In genomic region chr11:36361901-36362391, GRCh38 we compare ENCODE assay signal across 9 cellular contexts.
DNase-seq lines count a peak whose midpoint lies in the region; ATAC-seq, FAIRE-seq and TF ChIP-seq lines count a peak whose summit lies in the region.
"Had no signal": no experiment of that assay in that cellular context is flagged by ENCODE, and none has a peak within 500 bp of the region (broad histone marks: within the 10 kb centered on the region; RNA-seq: fewer than 3 reads in every experiment).

No MANE protein-coding gene starts in this region.

- TF ChIP-seq POLR2A in esophagus squamous epithelium (IDR thresholded peaks at IDR 0.05): no peak

- intact Hi-C loops in activated T-helper 2 cell treated with anti-CD3 and anti-CD28 coated beads, Interferon-gamma antibody, Interleukin-2, Interleukin-4, amounts not matched to agents 10 μg/mL and 5 μg/mL and 100 μg/mL, durations not matched to agents 14 hours and 24 hours and 36 hours (cut with micrococcal nuclease): no loop called here
- intact Hi-C loops in upper lobe of right lung (cut with DNase I) (no loop called here), esophagus squamous epithelium (cut with DNase I) (no loop called here)

- peak overlapping the region; percentile 50 for H3K4me3 Mint-ChIP-seq in activated T-cell treated with anti-CD3 and anti-CD28 coated beads, Interleukin-2, amount 50 U/mL, for 24 hours
- H3K4me3 Mint-ChIP-seq in activated T-helper 2 cell treated with anti-CD3 and anti-CD28 coated beads, Interferon-gamma antibody, Interleukin-2, Interleukin-4, amounts not matched to agents 10 μg/mL and 5 μg/mL and 100 μg/mL, durations not matched to agents 14 hours and 24 hours and 36 hours (ENCODE audit: low read depth): peak overlapping the region; percentile 31
- H3K4me3 Mint-ChIP-seq: CD4-positive, CD25-positive, alpha-beta regulatory T cell had no signal

- H3K36me3 ChIP-seq in upper lobe of right lung: no peaks in the 10 kb centered on the region
- H3K36me3 ChIP-seq in esophagus squamous epithelium: no peaks in the 10 kb centered on the region

- H3K9me3 ChIP-seq in iPS-18c (ENCODE audit: control insufficient read depth, insufficient read depth, low read length) (no peaks in the 10 kb centered on the region), upper lobe of right lung (no peaks in the 10 kb centered on the region), esophagus squamous epithelium (no peaks in the 10 kb centered on the region)

- H3K27ac Mint-ChIP-seq in activated T-cell treated with anti-CD3 and anti-CD28 coated beads, Interleukin-2, amount 50 U/mL, for 24 hours: no peak overlapping the region
- no peak overlapping the region for H3K27ac Mint-ChIP-seq in activated T-helper 2 cell treated with anti-CD3 and anti-CD28 coated beads, Interferon-gamma antibody, Interleukin-2, Interleukin-4, amounts not matched to agents 10 μg/mL and 5 μg/mL and 100 μg/mL, durations not matched to agents 14 hours and 24 hours and 36 hours

- H3K27ac ChIP-seq in upper lobe of right lung (no peak overlapping the region), esophagus squamous epithelium (no peak overlapping the region)

- WGBS in esophagus squamous epithelium, 2 donors: 13 to 15% methylated on average over 11 of the region's 11 CpGs

- peak; percentile 72 for ATAC-seq in upper lobe of right lung

- H3K4me1 ChIP-seq in upper lobe of right lung: peaks cover 4% of the 10 kb centered on the region
- H3K4me1 ChIP-seq in esophagus squamous epithelium: peaks cover 0 to 42% (median 9%) of the 10 kb centered on the region in 3 donors

- peaks cover 43% of the 10 kb centered on the region for H3K4me1 Mint-ChIP-seq in activated T-cell treated with anti-CD3 and anti-CD28 coated beads, Interleukin-2, amount 50 U/mL, for 24 hours (ENCODE audit: low read depth)
- peaks cover 49% of the 10 kb centered on the region for H3K4me1 Mint-ChIP-seq in activated T-helper 2 cell treated with anti-CD3 and anti-CD28 coated beads, Interferon-gamma antibody, Interleukin-2, Interleukin-4, amounts not matched to agents 10 μg/mL and 5 μg/mL and 100 μg/mL, durations not matched to agents 14 hours and 24 hours and 36 hours (ENCODE audit: low read depth)

- no peak for DNase-seq in activated T-cell treated with anti-CD3 and anti-CD28 coated beads, Interleukin-2, amount 50 U/mL, for 24 hours
- DNase-seq in activated T-cell treated with anti-CD3 and anti-CD28 coated beads, Interleukin-2, amount 50 U/mL, for 48 hours: no peak
- no peak for DNase-seq in activated T-helper 2 cell treated with anti-CD3 and anti-CD28 coated beads, Interferon-gamma antibody, Interleukin-2, Interleukin-4, amounts not matched to agents 10 μg/mL and 5 μg/mL and 100 μg/mL, durations not matched to agents 14 hours and 24 hours and 36 hours (ENCODE audit: low spot score)
- DNase-seq in upper lobe of right lung: no peak
- no peak for DNase-seq in GM19239 (ENCODE audit: insufficient read length, low spot score)
- DNase-seq in esophagus squamous epithelium (lab: John Stamatoyannopoulos, UW): no peak
- no peak for DNase-seq in stimulated activated naive CD4-positive, alpha-beta T cell (lab: John Stamatoyannopoulos, UW)
- DNase-seq: CD4-positive, CD25-positive, alpha-beta regulatory T cell had no signal

- TF ChIP-seq CTCF in upper lobe of right lung (IDR thresholded peaks at IDR 0.05): no peak
- no peak for TF ChIP-seq CTCF in esophagus squamous epithelium (IDR thresholded peaks at IDR 0.05)

- H3K36me3 Mint-ChIP-seq in activated T-cell treated with anti-CD3 and anti-CD28 coated beads, Interleukin-2, amount 50 U/mL, for 24 hours (ENCODE audit: low read depth): no peaks in the 10 kb centered on the region
- H3K36me3 Mint-ChIP-seq in activated T-helper 2 cell treated with anti-CD3 and anti-CD28 coated beads, Interferon-gamma antibody, Interleukin-2, Interleukin-4, amounts not matched to agents 10 μg/mL and 5 μg/mL and 100 μg/mL, durations not matched to agents 14 hours and 24 hours and 36 hours (ENCODE audit: low read depth): no peaks in the 10 kb centered on the region
- H3K36me3 Mint-ChIP-seq: CD4-positive, CD25-positive, alpha-beta regulatory T cell had no signal

- H3K27me3 ChIP-seq in upper lobe of right lung (no peaks in the 10 kb centered on the region), esophagus squamous epithelium (peaks cover 0 to 3% (median 0%) of the 10 kb centered on the region in 4 donors)

- H3K4me3 ChIP-seq in iPS-18c (ENCODE audit: insufficient read depth, low read depth, low read length) (peak overlapping the region; percentile 25), upper lobe of right lung (peak overlapping the region; percentile 5), esophagus squamous epithelium (peak overlapping the region in 1 of 4 donors; percentile 21)

- peaks cover 45% of the 10 kb centered on the region for H3K27me3 Mint-ChIP-seq in activated T-cell treated with anti-CD3 and anti-CD28 coated beads, Interleukin-2, amount 50 U/mL, for 24 hours
- peaks cover 36% of the 10 kb centered on the region for H3K27me3 Mint-ChIP-seq in activated T-helper 2 cell treated with anti-CD3 and anti-CD28 coated beads, Interferon-gamma antibody, Interleukin-2, Interleukin-4, amounts not matched to agents 10 μg/mL and 5 μg/mL and 100 μg/mL, durations not matched to agents 14 hours and 24 hours and 36 hours (ENCODE audit: low read depth)

- H3K9me3 Mint-ChIP-seq in activated T-cell treated with anti-CD3 and anti-CD28 coated beads, Interleukin-2, amount 50 U/mL, for 24 hours: no peaks in the 10 kb centered on the region
- no peaks in the 10 kb centered on the region for H3K9me3 Mint-ChIP-seq in activated T-helper 2 cell treated with anti-CD3 and anti-CD28 coated beads, Interferon-gamma antibody, Interleukin-2, Interleukin-4, amounts not matched to agents 10 μg/mL and 5 μg/mL and 100 μg/mL, durations not matched to agents 14 hours and 24 hours and 36 hours
- H3K9me3 Mint-ChIP-seq: CD4-positive, CD25-positive, alpha-beta regulatory T cell had no signal

- FAIRE-seq in GM19239 (lab: Jason Lieb, UNC): no peak
